Comparison of ENCODE assay signal across 2 cellular contexts in the genomic region with DNA sequence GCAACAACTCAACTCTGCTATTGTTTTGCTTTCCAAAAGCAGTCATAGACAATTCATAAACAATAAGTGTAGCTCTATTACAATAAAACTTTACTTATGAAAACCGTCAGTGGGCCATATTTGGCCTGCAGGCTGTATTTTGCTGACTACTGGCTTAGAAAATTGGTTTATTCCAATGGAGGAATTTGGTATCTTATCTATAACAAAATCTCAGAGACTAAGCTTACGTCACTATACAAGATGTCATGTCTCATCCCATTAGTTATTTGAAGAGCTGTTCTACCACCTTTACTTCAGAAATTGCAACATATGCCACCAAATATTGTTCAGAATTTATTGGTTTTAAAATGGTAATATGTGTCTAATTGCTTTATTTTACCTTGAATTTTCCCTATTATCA.
TF ChIP-seq lines count a peak whose summit lies in the region.

No MANE protein-coding gene starts in this region.

TF ChIP-seq in HepG2, 621 proteins besides CTCF, POLR2A, EP300 and RAD21 (continued from another document):
- peak; percentile 10; the same call in 1 of the 2 replicates for TF ChIP-seq CREB1 (IDR thresholded peaks at IDR 0.05)
- TF ChIP-seq CREB1 (CRISPR knock-in tag; IDR thresholded peaks at IDR 0.05) = no peak

TF ChIP-seq in SK-N-SH, 30 proteins besides CTCF, POLR2A, EP300 and RAD21 (continued from another document):
- TF ChIP-seq, protein P1, sequence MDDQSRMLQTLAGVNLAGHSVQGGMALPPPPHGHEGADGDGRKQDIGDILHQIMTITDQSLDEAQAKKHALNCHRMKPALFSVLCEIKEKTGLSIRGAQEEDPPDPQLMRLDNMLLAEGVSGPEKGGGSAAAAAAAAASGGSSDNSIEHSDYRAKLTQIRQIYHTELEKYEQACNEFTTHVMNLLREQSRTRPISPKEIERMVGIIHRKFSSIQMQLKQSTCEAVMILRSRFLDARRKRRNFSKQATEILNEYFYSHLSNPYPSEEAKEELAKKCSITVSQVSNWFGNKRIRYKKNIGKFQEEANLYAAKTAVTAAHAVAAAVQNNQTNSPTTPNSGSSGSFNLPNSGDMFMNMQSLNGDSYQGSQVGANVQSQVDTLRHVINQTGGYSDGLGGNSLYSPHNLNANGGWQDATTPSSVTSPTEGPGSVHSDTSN (IDR thresholded peaks at IDR 0.05) = peak; percentile 16; the same call in 1 of the 2 replicates
